Comparison of ENCODE assay signal across 32 cellular contexts in the genomic region with DNA sequence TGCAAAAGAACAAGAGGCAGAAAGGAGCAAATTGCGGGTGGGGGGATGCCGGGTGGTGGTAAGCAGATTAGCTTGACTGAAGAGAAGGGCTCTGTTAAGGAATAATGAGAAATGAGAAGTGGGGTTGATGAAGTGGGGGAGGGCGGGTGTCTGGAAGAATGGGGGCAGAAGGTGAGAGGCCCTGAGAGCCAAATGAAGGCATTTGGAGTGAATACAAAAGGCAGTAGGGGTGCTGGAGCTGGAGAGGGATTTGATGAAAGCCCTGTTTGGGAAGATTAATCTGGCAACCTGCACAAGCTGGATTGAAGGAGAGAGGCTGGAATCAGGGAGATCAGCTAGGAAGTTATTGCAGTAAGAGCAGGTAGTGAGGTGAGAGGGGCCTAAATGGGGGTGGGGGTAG.
"Had no signal": no experiment of that assay in that cellular context is flagged by ENCODE, and none has a peak within 500 bp of the region (broad histone marks: within the 10 kb centered on the region; RNA-seq: fewer than 3 reads in every experiment).

No MANE protein-coding gene starts in this region.

- H3K27me3 ChIP-seq: SJCRH30 had no signal

- H3K4me1 ChIP-seq: adrenal gland, SJCRH30 had no signal

- H3K9me3 Mint-ChIP-seq: activated CD8-positive, alpha-beta T cell treated with anti-CD3 and anti-CD28 coated beads for 36 hours; activated naive CD4-positive, alpha-beta T cell treated with anti-CD3 and anti-CD28 coated beads for 36 hours; activated naive CD4-positive, alpha-beta T cell treated with anti-CD3 and anti-CD28 coated beads, Interleukin-2, amount 50 U/mL, for 72 hours; activated T-cell treated with anti-CD3 and anti-CD28 coated beads, Interleukin-2, amount 50 U/mL, for 24 hours; activated T-helper 1 cell treated with anti-CD3 and anti-CD28 coated beads, Interleukin-12 subunit alpha, Interleukin-12 subunit beta, Interleukin-2, Interleukin-4 antibody, amounts not matched to agents 30 ng/mL and 10 ng/mL and 1 ng/mL, durations not matched to agents 14 hours and 24 hours and 36 hours; brain had no signal

- H3K9ac ChIP-seq: KMS-11 had no signal

- H3K27ac Mint-ChIP-seq: activated CD8-positive, alpha-beta T cell treated with anti-CD3 and anti-CD28 coated beads for 36 hours; activated naive CD4-positive, alpha-beta T cell treated with anti-CD3 and anti-CD28 coated beads for 36 hours; activated naive CD4-positive, alpha-beta T cell treated with anti-CD3 and anti-CD28 coated beads, Interleukin-2, amount 50 U/mL, for 72 hours; activated T-cell treated with anti-CD3 and anti-CD28 coated beads, Interleukin-2, amount 50 U/mL, for 24 hours; activated T-helper 1 cell treated with anti-CD3 and anti-CD28 coated beads, Interleukin-12 subunit alpha, Interleukin-12 subunit beta, Interleukin-2, Interleukin-4 antibody, amounts not matched to agents 30 ng/mL and 10 ng/mL and 1 ng/mL, durations not matched to agents 14 hours and 24 hours and 36 hours had no signal

- H3K36me3 Mint-ChIP-seq: activated naive CD4-positive, alpha-beta T cell treated with anti-CD3 and anti-CD28 coated beads, Interleukin-2, amount 50 U/mL, for 72 hours; brain had no signal

- H3K36me3 ChIP-seq: adrenal gland, SJCRH30, WERI-Rb-1 had no signal

- H3K4me2 ChIP-seq: KMS-11 had no signal

- DNase-seq: activated CD4-positive, alpha-beta T cell treated with anti-CD3 and anti-CD28 coated beads for 1 hour; activated CD4-positive, alpha-beta T cell treated with anti-CD3 and anti-CD28 coated beads for 48 hours; activated CD4-positive, CD25-positive, alpha-beta regulatory T cell; activated CD8-positive, alpha-beta T cell treated with anti-CD3 and anti-CD28 coated beads for 36 hours; activated gamma-delta T cell treated with Interleukin-2 at 50 U/mL for 16 hours; activated naive CD4-positive, alpha-beta T cell treated with anti-CD3 and anti-CD28 coated beads for 36 hours; activated T-cell treated with anti-CD3 and anti-CD28 coated beads, Interleukin-2, amount 50 U/mL, for 24 hours; adrenal gland; anterior cingulate cortex; caudate nucleus; cerebellar nuclear complex; MM.1S; MV-4-11; NCI-H1092; NCI-H1417; NCI-H146; NCI-H187; NCI-H2029 treated with DMSO at 0.1 percent for 48 hours; NCI-H2107; NCI-H226; NCI-H526 treated with DMSO at 0.1 percent for 48 hours; NCI-H774; SHP77; SJCRH30; T1000; WERI-Rb-1 had no signal

- H3K4me3 ChIP-seq: adrenal gland, SJCRH30, SK-N-MC had no signal

- H3K27me3 Mint-ChIP-seq: activated CD8-positive, alpha-beta T cell treated with anti-CD3 and anti-CD28 coated beads for 36 hours had no signal

- ATAC-seq: activated CD8-positive, alpha-beta T cell treated with anti-CD3 and anti-CD28 coated beads for 36 hours; activated naive CD4-positive, alpha-beta T cell treated with anti-CD3 and anti-CD28 coated beads, Interleukin-2, amount 50 U/mL, for 72 hours; Panc1 had no signal

- H3K9me3 ChIP-seq: adrenal gland, SJCRH30 had no signal

- H3K27ac ChIP-seq: adrenal gland, KMS-11, SJCRH30, SK-N-MC, WERI-Rb-1 had no signal

- H3K4me3 Mint-ChIP-seq: activated CD8-positive, alpha-beta T cell treated with anti-CD3 and anti-CD28 coated beads for 36 hours; activated naive CD4-positive, alpha-beta T cell treated with anti-CD3 and anti-CD28 coated beads for 36 hours; activated T-cell treated with anti-CD3 and anti-CD28 coated beads, Interleukin-2, amount 50 U/mL, for 24 hours; activated T-helper 1 cell treated with anti-CD3 and anti-CD28 coated beads, Interleukin-12 subunit alpha, Interleukin-12 subunit beta, Interleukin-2, Interleukin-4 antibody, amounts not matched to agents 30 ng/mL and 10 ng/mL and 1 ng/mL, durations not matched to agents 14 hours and 24 hours and 36 hours had no signal
